ENCODE assay signal across 23 cellular contexts in genomic region chr7:586494-586893, GRCh38.
DNase-seq lines count a peak whose midpoint lies in the region; ATAC-seq, FAIRE-seq and TF ChIP-seq lines count a peak whose summit lies in the region.
"Had no signal": no experiment of that assay in that cellular context is flagged by ENCODE, and none has a peak within 500 bp of the region (broad histone marks: within the 10 kb centered on the region; RNA-seq: fewer than 3 reads in every experiment).

No MANE protein-coding gene starts in this region.

- intact Hi-C loops in colonic mucosa (cut with DNase I) = no loop called here

- H3K36me3 Mint-ChIP-seq in T-helper 2 cell treated with Interferon-gamma antibody and Interleukin-4, amounts not matched to agents 5 μg/mL and 100 μg/mL, for 36 hours (ENCODE audit: low read depth) = peaks cover 52% of the 10 kb centered on the region
- H3K36me3 Mint-ChIP-seq in stimulated activated naive CD8-positive, alpha-beta T cell treated with anti-CD3 and anti-CD28 coated beads, Interleukin-15, Interleukin-2, amounts not matched to agents 100 ng/mL and 50 ng/mL, for 24 hours (ENCODE audit: low read depth) = peaks cover 75% of the 10 kb centered on the region
- H3K36me3 Mint-ChIP-seq in central memory CD8-positive, alpha-beta T cell (ENCODE audit: insufficient read depth) = peaks cover 16% of the 10 kb centered on the region

- no peak for TF ChIP-seq CTCF in colonic mucosa (IDR thresholded peaks at IDR 0.05)

- H3K27ac Mint-ChIP-seq in T-helper 2 cell treated with Interferon-gamma antibody and Interleukin-4, amounts not matched to agents 5 μg/mL and 100 μg/mL, for 36 hours = peak overlapping the region; percentile 98
- H3K27ac Mint-ChIP-seq in stimulated activated naive CD8-positive, alpha-beta T cell treated with anti-CD3 and anti-CD28 coated beads, Interleukin-15, Interleukin-2, amounts not matched to agents 100 ng/mL and 50 ng/mL, for 24 hours = peak overlapping the region; percentile 89
- peak overlapping the region; percentile 38 for H3K27ac Mint-ChIP-seq in central memory CD8-positive, alpha-beta T cell (ENCODE audit: low read depth)

- H3K9me3 ChIP-seq in colonic mucosa = no peaks in the 10 kb centered on the region
- H3K9me3 ChIP-seq: SK-N-SH, testis, uterus had no signal

- H3K4me1 ChIP-seq in colonic mucosa = no peaks in the 10 kb centered on the region
- H3K4me1 ChIP-seq: parathyroid adenoma, testis had no signal

- ATAC-seq in stimulated activated naive CD8-positive, alpha-beta T cell treated with anti-CD3 and anti-CD28 coated beads, Interleukin-15, Interleukin-2, amounts not matched to agents 100 U/mL and 50 U/mL, for 24 hours = no peak
- ATAC-seq in central memory CD8-positive, alpha-beta T cell (replicated peaks; ENCODE audit: extremely low read depth, poor library complexity, severe bottlenecking) = no peak
- ATAC-seq: right cardiac atrium had no signal

- H3K4me3 ChIP-seq in colonic mucosa = no peak overlapping the region
- H3K4me3 ChIP-seq: spleen, testis, uterus had no signal

- no peak overlapping the region for H3K9ac ChIP-seq in colonic mucosa (ENCODE audit: low read depth in 2 of 2, low read length in 2 of 2)
- H3K9ac ChIP-seq: parathyroid adenoma, SK-N-SH had no signal

- no peaks in the 10 kb centered on the region for H3K27me3 ChIP-seq in colonic mucosa
- H3K27me3 ChIP-seq: spleen, testis, uterus had no signal

- H3K27me3 Mint-ChIP-seq in T-helper 2 cell treated with Interferon-gamma antibody and Interleukin-4, amounts not matched to agents 5 μg/mL and 100 μg/mL, for 36 hours (ENCODE audit: low read depth) = no peaks in the 10 kb centered on the region
- H3K27me3 Mint-ChIP-seq in stimulated activated naive CD8-positive, alpha-beta T cell treated with anti-CD3 and anti-CD28 coated beads, Interleukin-15, Interleukin-2, amounts not matched to agents 100 ng/mL and 50 ng/mL, for 24 hours = no peaks in the 10 kb centered on the region
- H3K27me3 Mint-ChIP-seq in central memory CD8-positive, alpha-beta T cell = no peaks in the 10 kb centered on the region

- no peaks in the 10 kb centered on the region for H3K36me3 ChIP-seq in colonic mucosa
- H3K36me3 ChIP-seq: uterus had no signal

- H3K27ac ChIP-seq in substantia nigra (ENCODE audit: low read depth, low read length, poor library complexity, severe bottlenecking) (no peak overlapping the region), colonic mucosa (no peak overlapping the region)
- H3K27ac ChIP-seq: parathyroid adenoma, RWPE1, testis, VCaP had no signal

- DNase-seq in T-helper 2 cell treated with Interferon-gamma antibody and Interleukin-4, amounts not matched to agents 5 μg/mL and 100 μg/mL, for 36 hours (ENCODE audit: low spot score) = no peak
- no peak for DNase-seq in T-helper 2 cell
- no peak for DNase-seq in stimulated activated naive CD8-positive, alpha-beta T cell treated with anti-CD3 and anti-CD28 coated beads, Interleukin-15, Interleukin-2, amounts not matched to agents 100 U/mL and 50 U/mL, for 24 hours
- no peak for DNase-seq in central memory CD8-positive, alpha-beta T cell (ENCODE audit: low spot score in 2 of 2)
- DNase-seq in substantia nigra (lab: John Stamatoyannopoulos, UW) = no peak
- DNase-seq in GM19239 (ENCODE audit: insufficient read length, low spot score) = no peak
- no peak for DNase-seq in colonic mucosa
- DNase-seq: 8988T, caudate nucleus, DMS53, GDM1, mammary epithelial cell, NCI-H1694, SK-N-SH, spleen, testis, uterus had no signal

- H3K9me3 Mint-ChIP-seq in T-helper 2 cell treated with Interferon-gamma antibody and Interleukin-4, amounts not matched to agents 5 μg/mL and 100 μg/mL, for 36 hours = peaks cover 24% of the 10 kb centered on the region
- H3K9me3 Mint-ChIP-seq in stimulated activated naive CD8-positive, alpha-beta T cell treated with anti-CD3 and anti-CD28 coated beads, Interleukin-15, Interleukin-2, amounts not matched to agents 100 ng/mL and 50 ng/mL, for 24 hours = peaks cover 20% of the 10 kb centered on the region
- H3K9me3 Mint-ChIP-seq in central memory CD8-positive, alpha-beta T cell = peaks cover 11% of the 10 kb centered on the region

- FAIRE-seq in GM19239 (lab: Jason Lieb, UNC) = no peak
- FAIRE-seq: frontal cortex had no signal

- H3K4me3 Mint-ChIP-seq in T-helper 2 cell treated with Interferon-gamma antibody and Interleukin-4, amounts not matched to agents 5 μg/mL and 100 μg/mL, for 36 hours = no peak overlapping the region
- H3K4me3 Mint-ChIP-seq in stimulated activated naive CD8-positive, alpha-beta T cell treated with anti-CD3 and anti-CD28 coated beads, Interleukin-15, Interleukin-2, amounts not matched to agents 100 ng/mL and 50 ng/mL, for 24 hours = no peak overlapping the region
- no peak overlapping the region for H3K4me3 Mint-ChIP-seq in central memory CD8-positive, alpha-beta T cell

- peaks cover 31% of the 10 kb centered on the region for H3K4me1 Mint-ChIP-seq in T-helper 2 cell treated with Interferon-gamma antibody and Interleukin-4, amounts not matched to agents 5 μg/mL and 100 μg/mL, for 36 hours (ENCODE audit: low read depth)
- H3K4me1 Mint-ChIP-seq in stimulated activated naive CD8-positive, alpha-beta T cell treated with anti-CD3 and anti-CD28 coated beads, Interleukin-15, Interleukin-2, amounts not matched to agents 100 ng/mL and 50 ng/mL, for 24 hours (ENCODE audit: low read depth) = peaks cover 45% of the 10 kb centered on the region
- peaks cover 28% of the 10 kb centered on the region for H3K4me1 Mint-ChIP-seq in central memory CD8-positive, alpha-beta T cell

Comparison
In these comparisons a context has a peak if more than half of its experiments do, and no peak if none do; other contexts are left out.
1. H3K27ac Mint-ChIP-seq: peak in every context shown above with its lines; median percentile 98 in T-helper 2 cell treated with Interferon-gamma antibody and Interleukin-4, amounts not matched to agents 5 μg/mL and 100 μg/mL, for 36 hours; 89 in stimulated activated naive CD8-positive, alpha-beta T cell treated with anti-CD3 and anti-CD28 coated beads, Interleukin-15, Interleukin-2, amounts not matched to agents 100 ng/mL and 50 ng/mL, for 24 hours; 38 in central memory CD8-positive, alpha-beta T cell.